Comparison of ENCODE assay signal across 29 cellular contexts in the genomic region with DNA sequence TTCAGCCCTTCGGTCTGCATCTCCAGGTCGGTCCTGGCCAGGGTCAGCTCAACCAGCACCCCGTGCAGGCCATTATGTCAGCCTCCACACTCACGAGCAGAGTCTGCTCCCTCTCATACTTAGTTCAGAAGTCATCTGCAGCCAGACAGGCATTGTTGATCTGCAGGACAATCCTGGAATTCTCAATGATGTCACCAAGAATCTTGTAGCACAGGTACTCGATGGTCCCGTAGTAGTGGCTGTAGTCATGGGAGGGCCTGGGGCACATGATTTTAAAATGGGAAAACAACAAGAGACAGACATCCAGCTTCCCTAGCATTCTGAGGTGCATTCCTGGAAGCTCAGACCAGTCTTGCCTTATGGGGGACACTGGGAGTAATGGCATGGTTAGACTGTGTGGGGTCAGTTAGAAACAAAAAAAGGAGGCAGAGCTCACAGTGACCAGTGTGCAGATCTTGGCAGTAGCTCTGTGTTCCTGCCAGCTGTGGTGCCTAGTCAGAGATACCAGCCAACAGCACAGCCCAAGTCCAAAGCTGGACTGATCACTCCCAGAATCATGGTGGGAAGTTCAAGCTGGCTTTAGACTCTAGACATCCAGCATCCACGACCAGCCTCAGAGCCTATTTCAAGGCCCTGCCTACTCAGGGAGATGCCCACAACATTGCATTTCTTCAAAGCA. TPM values are rescaled to one million over a fixed set of nuclear protein-coding genes. Genes with fewer than 3 reads are reported as not detected.
"Had no signal": no experiment of that assay in that cellular context is flagged by ENCODE, and none has a peak within 500 bp of the region (broad histone marks: within the 10 kb centered on the region; RNA-seq: fewer than 3 reads in every experiment).

No MANE protein-coding gene starts in this region.

- H3K9me3 ChIP-seq: esophagus squamous epithelium, heart right ventricle, lower lobe of right lung, neutrophil, psoas muscle, stomach, thyroid gland, upper lobe of left lung had no signal

- H3K27ac ChIP-seq: esophagus squamous epithelium, heart right ventricle, lower lobe of right lung, neutrophil, psoas muscle, skin epidermis, stomach, thyroid gland, upper lobe of left lung had no signal

- ATAC-seq: effector memory CD8-positive, alpha-beta T cell; heart right ventricle; left ventricle myocardium superior; lower lobe of right lung; natural killer cell; right cardiac atrium had no signal

- H3K4me3 ChIP-seq: esophagus squamous epithelium, heart right ventricle, lower lobe of right lung, psoas muscle, skin epidermis, stomach, thyroid gland, upper lobe of left lung had no signal

- DNase-seq: cerebellar nuclear complex; cortex of kidney; effector memory CD8-positive, alpha-beta T cell; erythroblast; esophagus squamous epithelium; foreskin melanocyte; glutamatergic neuron; heart right ventricle; hippocampal formation; lower lobe of right lung; natural killer cell; psoas muscle; stimulated activated CD4-positive, alpha-beta T cell treated with anti-CD3 and anti-CD28 coated beads, Interleukin-15, amount 100 ng/mL, for 24 hours; stimulated activated CD4-positive, alpha-beta T cell treated with anti-CD3 and anti-CD28 coated beads, Interleukin-2, amount 100 ng/mL, for 48 hours; stimulated activated naive CD4-positive, alpha-beta T cell treated with Interleukin-2 at 50 U/mL for 16 hours; stomach; thyroid gland; upper lobe of left lung had no signal

- H3K36me3 ChIP-seq: esophagus squamous epithelium, heart right ventricle, lower lobe of right lung, neutrophil, stomach, thyroid gland, upper lobe of left lung had no signal

- H3K4me1 ChIP-seq: esophagus squamous epithelium, heart right ventricle, lower lobe of right lung, stomach, thyroid gland, upper lobe of left lung had no signal

- FAIRE-seq: endometrium, islet of Langerhans, urothelium cell line had no signal

- H3K27me3 ChIP-seq: esophagus squamous epithelium, heart right ventricle, neutrophil, thyroid gland, upper lobe of left lung had no signal

RNA-seq across cellular contexts. Expression of a gene that starts 31.9 kb away (rescaled TPM):
- total RNA-seq: left ventricle myocardium superior had no signal

RNA-seq across cellular contexts. Expression of a gene that starts 32.9 kb away (rescaled TPM):
- total RNA-seq: subcutaneous adipose tissue had no signal
- polyA plus RNA-seq: neural cell had no signal

RNA-seq across cellular contexts. Expression of a gene that starts 52.0 kb away (rescaled TPM):
- total RNA-seq: dermis microvascular lymphatic vessel endothelial cell, heart right ventricle, left ventricle myocardium superior, lower lobe of right lung, mononuclear cell had no signal
- polyA plus RNA-seq: right cardiac atrium, stomach had no signal
